Comparison of ENCODE assay signal across 1 cellular context in the genomic region with DNA sequence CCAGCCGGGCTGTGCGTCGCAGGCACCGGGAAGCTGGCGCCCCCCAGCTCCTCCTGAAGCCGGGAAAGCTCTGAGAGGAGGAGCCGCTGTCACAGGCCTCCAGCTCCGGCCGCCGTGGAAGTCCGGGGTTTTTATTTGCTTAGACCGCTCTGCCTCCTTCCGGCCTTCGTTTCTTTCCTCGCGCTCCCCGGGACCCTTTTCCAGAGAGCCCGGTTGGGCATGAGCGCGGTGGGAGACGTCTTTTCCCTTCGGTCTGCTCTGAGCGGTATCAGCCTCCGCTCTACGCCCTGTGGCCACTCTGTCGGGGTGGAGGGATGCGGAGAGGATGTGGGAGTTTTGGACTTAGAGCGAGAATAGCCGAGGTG.
TF ChIP-seq lines count a peak whose summit lies in the region.

No MANE protein-coding gene starts in this region.

TF ChIP-seq in HepG2, 621 proteins besides CTCF, POLR2A, EP300 and RAD21 (continued from another document and continues in another):
- TF ChIP-seq, protein P1, sequence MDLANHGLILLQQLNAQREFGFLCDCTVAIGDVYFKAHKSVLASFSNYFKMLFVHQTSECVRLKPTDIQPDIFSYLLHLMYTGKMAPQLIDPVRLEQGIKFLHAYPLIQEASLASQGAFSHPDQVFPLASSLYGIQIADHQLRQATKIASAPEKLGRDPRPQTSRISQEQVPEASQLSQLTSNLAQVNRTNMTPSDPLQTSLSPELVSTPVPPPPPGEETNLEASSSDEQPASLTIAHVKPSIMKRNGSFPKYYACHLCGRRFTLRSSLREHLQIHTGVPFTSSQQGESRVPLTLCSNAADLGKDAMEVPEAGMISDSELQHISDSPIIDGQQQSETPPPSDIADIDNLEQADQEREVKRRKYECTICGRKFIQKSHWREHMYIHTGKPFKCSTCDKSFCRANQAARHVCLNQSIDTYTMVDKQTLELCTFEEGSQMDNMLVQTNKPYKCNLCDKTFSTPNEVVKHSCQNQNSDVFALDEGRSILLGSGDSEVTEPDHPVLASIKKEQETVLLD (CRISPR knock-in tag; IDR thresholded peaks at IDR 0.05; ENCODE audit: low read depth) = no peak
- TF ChIP-seq, protein P2, sequence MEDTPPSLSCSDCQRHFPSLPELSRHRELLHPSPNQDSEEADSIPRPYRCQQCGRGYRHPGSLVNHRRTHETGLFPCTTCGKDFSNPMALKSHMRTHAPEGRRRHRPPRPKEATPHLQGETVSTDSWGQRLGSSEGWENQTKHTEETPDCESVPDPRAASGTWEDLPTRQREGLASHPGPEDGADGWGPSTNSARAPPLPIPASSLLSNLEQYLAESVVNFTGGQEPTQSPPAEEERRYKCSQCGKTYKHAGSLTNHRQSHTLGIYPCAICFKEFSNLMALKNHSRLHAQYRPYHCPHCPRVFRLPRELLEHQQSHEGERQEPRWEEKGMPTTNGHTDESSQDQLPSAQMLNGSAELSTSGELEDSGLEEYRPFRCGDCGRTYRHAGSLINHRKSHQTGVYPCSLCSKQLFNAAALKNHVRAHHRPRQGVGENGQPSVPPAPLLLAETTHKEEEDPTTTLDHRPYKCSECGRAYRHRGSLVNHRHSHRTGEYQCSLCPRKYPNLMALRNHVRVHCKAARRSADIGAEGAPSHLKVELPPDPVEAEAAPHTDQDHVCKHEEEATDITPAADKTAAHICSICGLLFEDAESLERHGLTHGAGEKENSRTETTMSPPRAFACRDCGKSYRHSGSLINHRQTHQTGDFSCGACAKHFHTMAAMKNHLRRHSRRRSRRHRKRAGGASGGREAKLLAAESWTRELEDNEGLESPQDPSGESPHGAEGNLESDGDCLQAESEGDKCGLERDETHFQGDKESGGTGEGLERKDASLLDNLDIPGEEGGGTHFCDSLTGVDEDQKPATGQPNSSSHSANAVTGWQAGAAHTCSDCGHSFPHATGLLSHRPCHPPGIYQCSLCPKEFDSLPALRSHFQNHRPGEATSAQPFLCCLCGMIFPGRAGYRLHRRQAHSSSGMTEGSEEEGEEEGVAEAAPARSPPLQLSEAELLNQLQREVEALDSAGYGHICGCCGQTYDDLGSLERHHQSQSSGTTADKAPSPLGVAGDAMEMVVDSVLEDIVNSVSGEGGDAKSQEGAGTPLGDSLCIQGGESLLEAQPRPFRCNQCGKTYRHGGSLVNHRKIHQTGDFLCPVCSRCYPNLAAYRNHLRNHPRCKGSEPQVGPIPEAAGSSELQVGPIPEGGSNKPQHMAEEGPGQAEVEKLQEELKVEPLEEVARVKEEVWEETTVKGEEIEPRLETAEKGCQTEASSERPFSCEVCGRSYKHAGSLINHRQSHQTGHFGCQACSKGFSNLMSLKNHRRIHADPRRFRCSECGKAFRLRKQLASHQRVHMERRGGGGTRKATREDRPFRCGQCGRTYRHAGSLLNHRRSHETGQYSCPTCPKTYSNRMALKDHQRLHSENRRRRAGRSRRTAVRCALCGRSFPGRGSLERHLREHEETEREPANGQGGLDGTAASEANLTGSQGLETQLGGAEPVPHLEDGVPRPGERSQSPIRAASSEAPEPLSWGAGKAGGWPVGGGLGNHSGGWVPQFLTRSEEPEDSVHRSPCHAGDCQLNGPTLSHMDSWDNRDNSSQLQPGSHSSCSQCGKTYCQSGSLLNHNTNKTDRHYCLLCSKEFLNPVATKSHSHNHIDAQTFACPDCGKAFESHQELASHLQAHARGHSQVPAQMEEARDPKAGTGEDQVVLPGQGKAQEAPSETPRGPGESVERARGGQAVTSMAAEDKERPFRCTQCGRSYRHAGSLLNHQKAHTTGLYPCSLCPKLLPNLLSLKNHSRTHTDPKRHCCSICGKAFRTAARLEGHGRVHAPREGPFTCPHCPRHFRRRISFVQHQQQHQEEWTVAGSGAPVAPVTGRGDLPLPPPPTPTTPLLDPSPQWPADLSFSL (CRISPR knock-in tag; IDR thresholded peaks at IDR 0.05) = peak; percentile 47; the same call in 1 of the 2 replicates
- TF ChIP-seq TRIM24 (CRISPR knock-in tag; IDR thresholded peaks at IDR 0.05) (no peak), TARDBP (CRISPR knock-in tag; IDR thresholded peaks at IDR 0.05) (no peak), ZNF44 (CRISPR knock-in tag; IDR thresholded peaks at IDR 0.05) (0 out of 2 replicates have a peak, but pooled peaks have one; percentile 2), SPEN (CRISPR knock-in tag; IDR thresholded peaks at IDR 0.05; ENCODE audit: low read depth) (no peak), GABPA (IDR thresholded peaks at IDR 0.05; ENCODE audit: low read depth, low read length) (no peak), GABPA (CRISPR knock-in tag; IDR thresholded peaks at IDR 0.05; ENCODE audit: low read depth) (no peak), ZNF747 (CRISPR knock-in tag; IDR thresholded peaks at IDR 0.05; ENCODE audit: borderline replicate concordance) (no peak), KLF15 (CRISPR knock-in tag; IDR thresholded peaks at IDR 0.05; ENCODE audit: borderline replicate concordance) (no peak), ZSCAN30 (CRISPR knock-in tag; IDR thresholded peaks at IDR 0.05) (no peak), ZNF878 (CRISPR knock-in tag; IDR thresholded peaks at IDR 0.05) (no peak), FOXP1 (IDR thresholded peaks at IDR 0.05) (no peak), FOXP1 (CRISPR knock-in tag; IDR thresholded peaks at IDR 0.05) (no peak), SRSF1 (optimal IDR thresholded peaks at IDR 0.05; ENCODE audit: low read depth, low read length) (no peak), PAWR (CRISPR knock-in tag; IDR thresholded peaks at IDR 0.05; ENCODE audit: borderline replicate concordance) (no peak), NRL (CRISPR knock-in tag; IDR thresholded peaks at IDR 0.05; ENCODE audit: borderline replicate concordance) (peak; percentile 73; the same call in 1 of the 2 replicates), AGO2 (optimal IDR thresholded peaks at IDR 0.05; ENCODE audit: low read depth, low read length) (peak; percentile 50)
- TF ChIP-seq, protein P3, sequence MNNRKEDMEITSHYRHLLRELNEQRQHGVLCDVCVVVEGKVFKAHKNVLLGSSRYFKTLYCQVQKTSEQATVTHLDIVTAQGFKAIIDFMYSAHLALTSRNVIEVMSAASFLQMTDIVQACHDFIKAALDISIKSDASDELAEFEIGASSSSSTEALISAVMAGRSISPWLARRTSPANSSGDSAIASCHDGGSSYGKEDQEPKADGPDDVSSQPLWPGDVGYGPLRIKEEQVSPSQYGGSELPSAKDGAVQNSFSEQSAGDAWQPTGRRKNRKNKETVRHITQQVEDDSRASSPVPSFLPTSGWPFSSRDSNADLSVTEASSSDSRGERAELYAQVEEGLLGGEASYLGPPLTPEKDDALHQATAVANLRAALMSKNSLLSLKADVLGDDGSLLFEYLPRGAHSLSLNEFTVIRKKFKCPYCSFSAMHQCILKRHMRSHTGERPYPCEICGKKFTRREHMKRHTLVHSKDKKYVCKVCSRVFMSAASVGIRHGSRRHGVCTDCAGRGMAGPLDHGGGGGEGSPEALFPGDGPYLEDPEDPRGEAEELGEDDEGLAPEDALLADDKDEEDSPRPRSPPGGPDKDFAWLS (CRISPR knock-in tag; IDR thresholded peaks at IDR 0.05; ENCODE audit: borderline replicate concordance) = no peak
- TF ChIP-seq, protein P4, sequence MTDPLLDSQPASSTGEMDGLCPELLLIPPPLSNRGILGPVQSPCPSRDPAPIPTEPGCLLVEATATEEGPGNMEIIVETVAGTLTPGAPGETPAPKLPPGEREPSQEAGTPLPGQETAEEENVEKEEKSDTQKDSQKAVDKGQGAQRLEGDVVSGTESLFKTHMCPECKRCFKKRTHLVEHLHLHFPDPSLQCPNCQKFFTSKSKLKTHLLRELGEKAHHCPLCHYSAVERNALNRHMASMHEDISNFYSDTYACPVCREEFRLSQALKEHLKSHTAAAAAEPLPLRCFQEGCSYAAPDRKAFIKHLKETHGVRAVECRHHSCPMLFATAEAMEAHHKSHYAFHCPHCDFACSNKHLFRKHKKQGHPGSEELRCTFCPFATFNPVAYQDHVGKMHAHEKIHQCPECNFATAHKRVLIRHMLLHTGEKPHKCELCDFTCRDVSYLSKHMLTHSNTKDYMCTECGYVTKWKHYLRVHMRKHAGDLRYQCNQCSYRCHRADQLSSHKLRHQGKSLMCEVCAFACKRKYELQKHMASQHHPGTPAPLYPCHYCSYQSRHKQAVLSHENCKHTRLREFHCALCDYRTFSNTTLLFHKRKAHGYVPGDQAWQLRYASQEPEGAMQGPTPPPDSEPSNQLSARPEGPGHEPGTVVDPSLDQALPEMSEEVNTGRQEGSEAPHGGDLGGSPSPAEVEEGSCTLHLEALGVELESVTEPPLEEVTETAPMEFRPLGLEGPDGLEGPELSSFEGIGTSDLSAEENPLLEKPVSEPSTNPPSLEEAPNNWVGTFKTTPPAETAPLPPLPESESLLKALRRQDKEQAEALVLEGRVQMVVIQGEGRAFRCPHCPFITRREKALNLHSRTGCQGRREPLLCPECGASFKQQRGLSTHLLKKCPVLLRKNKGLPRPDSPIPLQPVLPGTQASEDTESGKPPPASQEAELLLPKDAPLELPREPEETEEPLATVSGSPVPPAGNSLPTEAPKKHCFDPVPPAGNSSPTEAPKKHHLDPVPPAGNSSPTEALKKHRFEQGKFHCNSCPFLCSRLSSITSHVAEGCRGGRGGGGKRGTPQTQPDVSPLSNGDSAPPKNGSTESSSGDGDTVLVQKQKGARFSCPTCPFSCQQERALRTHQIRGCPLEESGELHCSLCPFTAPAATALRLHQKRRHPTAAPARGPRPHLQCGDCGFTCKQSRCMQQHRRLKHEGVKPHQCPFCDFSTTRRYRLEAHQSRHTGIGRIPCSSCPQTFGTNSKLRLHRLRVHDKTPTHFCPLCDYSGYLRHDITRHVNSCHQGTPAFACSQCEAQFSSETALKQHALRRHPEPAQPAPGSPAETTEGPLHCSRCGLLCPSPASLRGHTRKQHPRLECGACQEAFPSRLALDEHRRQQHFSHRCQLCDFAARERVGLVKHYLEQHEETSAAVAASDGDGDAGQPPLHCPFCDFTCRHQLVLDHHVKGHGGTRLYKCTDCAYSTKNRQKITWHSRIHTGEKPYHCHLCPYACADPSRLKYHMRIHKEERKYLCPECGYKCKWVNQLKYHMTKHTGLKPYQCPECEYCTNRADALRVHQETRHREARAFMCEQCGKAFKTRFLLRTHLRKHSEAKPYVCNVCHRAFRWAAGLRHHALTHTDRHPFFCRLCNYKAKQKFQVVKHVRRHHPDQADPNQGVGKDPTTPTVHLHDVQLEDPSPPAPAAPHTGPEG (CRISPR knock-in tag; IDR thresholded peaks at IDR 0.05) = no peak
- TF ChIP-seq, protein P5, sequence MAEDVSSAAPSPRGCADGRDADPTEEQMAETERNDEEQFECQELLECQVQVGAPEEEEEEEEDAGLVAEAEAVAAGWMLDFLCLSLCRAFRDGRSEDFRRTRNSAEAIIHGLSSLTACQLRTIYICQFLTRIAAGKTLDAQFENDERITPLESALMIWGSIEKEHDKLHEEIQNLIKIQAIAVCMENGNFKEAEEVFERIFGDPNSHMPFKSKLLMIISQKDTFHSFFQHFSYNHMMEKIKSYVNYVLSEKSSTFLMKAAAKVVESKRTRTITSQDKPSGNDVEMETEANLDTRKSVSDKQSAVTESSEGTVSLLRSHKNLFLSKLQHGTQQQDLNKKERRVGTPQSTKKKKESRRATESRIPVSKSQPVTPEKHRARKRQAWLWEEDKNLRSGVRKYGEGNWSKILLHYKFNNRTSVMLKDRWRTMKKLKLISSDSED (CRISPR knock-in tag; IDR thresholded peaks at IDR 0.05) = no peak
- TF ChIP-seq, protein P6, sequence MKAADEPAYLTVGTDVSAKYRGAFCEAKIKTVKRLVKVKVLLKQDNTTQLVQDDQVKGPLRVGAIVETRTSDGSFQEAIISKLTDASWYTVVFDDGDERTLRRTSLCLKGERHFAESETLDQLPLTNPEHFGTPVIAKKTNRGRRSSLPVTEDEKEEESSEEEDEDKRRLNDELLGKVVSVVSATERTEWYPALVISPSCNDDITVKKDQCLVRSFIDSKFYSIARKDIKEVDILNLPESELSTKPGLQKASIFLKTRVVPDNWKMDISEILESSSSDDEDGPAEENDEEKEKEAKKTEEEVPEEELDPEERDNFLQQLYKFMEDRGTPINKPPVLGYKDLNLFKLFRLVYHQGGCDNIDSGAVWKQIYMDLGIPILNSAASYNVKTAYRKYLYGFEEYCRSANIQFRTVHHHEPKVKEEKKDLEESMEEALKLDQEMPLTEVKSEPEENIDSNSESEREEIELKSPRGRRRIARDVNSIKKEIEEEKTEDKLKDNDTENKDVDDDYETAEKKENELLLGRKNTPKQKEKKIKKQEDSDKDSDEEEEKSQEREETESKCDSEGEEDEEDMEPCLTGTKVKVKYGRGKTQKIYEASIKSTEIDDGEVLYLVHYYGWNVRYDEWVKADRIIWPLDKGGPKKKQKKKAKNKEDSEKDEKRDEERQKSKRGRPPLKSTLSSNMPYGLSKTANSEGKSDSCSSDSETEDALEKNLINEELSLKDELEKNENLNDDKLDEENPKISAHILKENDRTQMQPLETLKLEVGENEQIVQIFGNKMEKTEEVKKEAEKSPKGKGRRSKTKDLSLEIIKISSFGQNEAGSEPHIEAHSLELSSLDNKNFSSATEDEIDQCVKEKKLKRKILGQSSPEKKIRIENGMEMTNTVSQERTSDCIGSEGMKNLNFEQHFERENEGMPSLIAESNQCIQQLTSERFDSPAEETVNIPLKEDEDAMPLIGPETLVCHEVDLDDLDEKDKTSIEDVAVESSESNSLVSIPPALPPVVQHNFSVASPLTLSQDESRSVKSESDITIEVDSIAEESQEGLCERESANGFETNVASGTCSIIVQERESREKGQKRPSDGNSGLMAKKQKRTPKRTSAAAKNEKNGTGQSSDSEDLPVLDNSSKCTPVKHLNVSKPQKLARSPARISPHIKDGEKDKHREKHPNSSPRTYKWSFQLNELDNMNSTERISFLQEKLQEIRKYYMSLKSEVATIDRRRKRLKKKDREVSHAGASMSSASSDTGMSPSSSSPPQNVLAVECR (CRISPR knock-in tag; IDR thresholded peaks at IDR 0.05; ENCODE audit: borderline replicate concordance) = no peak
